Comparison of ENCODE assay signal across 9 cellular contexts in genomic region chr5:178207917-178208280, GRCh38. TPM values are rescaled to one million over a fixed set of nuclear protein-coding genes. Genes with fewer than 3 reads are reported as not detected.
DNase-seq lines count a peak whose midpoint lies in the region; ATAC-seq and TF ChIP-seq lines count a peak whose summit lies in the region.
"Had no signal": no experiment of that assay in that cellular context is flagged by ENCODE, and none has a peak within 500 bp of the region (broad histone marks: within the 10 kb centered on the region; RNA-seq: fewer than 3 reads in every experiment).

No MANE protein-coding gene starts in this region.

- H3K4me1 ChIP-seq in tibial nerve, result peaks cover 0 to 39% (median 20%) of the 10 kb centered on the region in 4 donors

- no peaks in the 10 kb centered on the region for H3K9me3 ChIP-seq in tibial nerve
- H3K9me3 ChIP-seq: right lobe of liver had no signal

- no peaks in the 10 kb centered on the region; the same call in 1 of the 2 replicates for H3K27me3 Mint-ChIP-seq in WTC11 (ENCODE audit: low read depth)

- H3K27ac Mint-ChIP-seq in WTC11, result peak overlapping the region; percentile 59

- no peaks in the 10 kb centered on the region for H3K9me3 Mint-ChIP-seq in WTC11

- H3K4me3 ChIP-seq in tibial nerve, result no peak overlapping the region
- H3K4me3 ChIP-seq: right lobe of liver had no signal

- H3K4me3 Mint-ChIP-seq in WTC11, result no peak overlapping the region

- intact Hi-C loops in left colon (cut with DNase I, micrococcal nuclease), result no loop called here

- H3K36me3 Mint-ChIP-seq in WTC11, result peaks cover 79% of the 10 kb centered on the region

- H3K36me3 ChIP-seq in tibial nerve, result peaks cover 0 to 63% (median 43%) of the 10 kb centered on the region in 3 donors

- DNase-seq in activated effector memory CD4-positive, alpha-beta T cell treated with anti-CD3 and anti-CD28 coated beads, Interleukin-2, amount 50 U/mL, for 16 hours, result peak; percentile 56
- no peak for DNase-seq in activated effector memory CD4-positive, alpha-beta T cell treated with Interleukin-2 at 50 U/mL for 16 hours
- DNase-seq in WTC11 (ENCODE audit: low spot score) (no peak), left colon (peak; percentile 74 to 86), tibial nerve (ENCODE audit: low spot score in 2 of 2) (no peak), superior temporal gyrus (ENCODE audit: extremely low spot score) (no peak), NOMO-1 treated with dmso at 0.1 percent for 144 hours (lab: John Stamatoyannopoulos, UW; ENCODE audit: unreplicated experiment) (no peak)

- TF ChIP-seq CTCF in WTC11 (IDR thresholded peaks at IDR 0.05), result no peak
- TF ChIP-seq CTCF in tibial nerve (IDR thresholded peaks at IDR 0.05), result no peak

- no peak for TF ChIP-seq EP300 in tibial nerve (IDR thresholded peaks at IDR 0.05)

- WGBS in tibial nerve, 2 donors, result 71 to 86% methylated on average over 1 of the region's 1 CpG

- CTCF ChIA-PET in WTC11 (lab: Charles Lee), result interaction anchor here (0.9 to 1.1 kb wide), 2 partner anchors 11 to 30 kb away, joined by 3 to 6 read pairs; no protein-coding TSS in a partner anchor

- no peaks in the 10 kb centered on the region for H3K27me3 ChIP-seq in tibial nerve
- H3K27me3 ChIP-seq: right lobe of liver had no signal

- POLR2A ChIA-PET in WTC11 (lab: Charles Lee), result no interaction called here

- H3K4me1 Mint-ChIP-seq in WTC11, result peaks cover 21% of the 10 kb centered on the region

- no peak for TF ChIP-seq POLR2A in tibial nerve (IDR thresholded peaks at IDR 0.05)

- ATAC-seq in WTC11 (no peak), left colon (peak; percentile 58), HG02973 (IDR thresholded peaks at IDR 0.05; ENCODE audit: unreplicated experiment) (no peak)

- H3K27ac ChIP-seq in tibial nerve, result peak overlapping the region in 3 of 4 donors; percentile 3 to 95 (median 13)
- H3K27ac ChIP-seq: right lobe of liver had no signal

TF ChIP-seq in WTC11, 78 proteins besides CTCF, POLR2A, EP300 and RAD21:
- no peak for TF ChIP-seq CREB1 (CRISPR knock-in tag; IDR thresholded peaks at IDR 0.05)
- TF ChIP-seq IRF2 (CRISPR knock-in tag; IDR thresholded peaks at IDR 0.05; ENCODE audit: borderline replicate concordance, low read depth), result no peak
- TF ChIP-seq SP1 (CRISPR knock-in tag; conservative IDR thresholded peaks at IDR 0.05), result no peak
- no peak for TF ChIP-seq HMGXB4 (CRISPR knock-in tag; IDR thresholded peaks at IDR 0.05)
- TF ChIP-seq, protein P1, sequence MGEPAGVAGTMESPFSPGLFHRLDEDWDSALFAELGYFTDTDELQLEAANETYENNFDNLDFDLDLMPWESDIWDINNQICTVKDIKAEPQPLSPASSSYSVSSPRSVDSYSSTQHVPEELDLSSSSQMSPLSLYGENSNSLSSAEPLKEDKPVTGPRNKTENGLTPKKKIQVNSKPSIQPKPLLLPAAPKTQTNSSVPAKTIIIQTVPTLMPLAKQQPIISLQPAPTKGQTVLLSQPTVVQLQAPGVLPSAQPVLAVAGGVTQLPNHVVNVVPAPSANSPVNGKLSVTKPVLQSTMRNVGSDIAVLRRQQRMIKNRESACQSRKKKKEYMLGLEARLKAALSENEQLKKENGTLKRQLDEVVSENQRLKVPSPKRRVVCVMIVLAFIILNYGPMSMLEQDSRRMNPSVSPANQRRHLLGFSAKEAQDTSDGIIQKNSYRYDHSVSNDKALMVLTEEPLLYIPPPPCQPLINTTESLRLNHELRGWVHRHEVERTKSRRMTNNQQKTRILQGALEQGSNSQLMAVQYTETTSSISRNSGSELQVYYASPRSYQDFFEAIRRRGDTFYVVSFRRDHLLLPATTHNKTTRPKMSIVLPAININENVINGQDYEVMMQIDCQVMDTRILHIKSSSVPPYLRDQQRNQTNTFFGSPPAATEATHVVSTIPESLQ (CRISPR knock-in tag; IDR thresholded peaks at IDR 0.05), result no peak
- TF ChIP-seq ATF3 (CRISPR knock-in tag; conservative IDR thresholded peaks at IDR 0.05), result no peak
- no peak for TF ChIP-seq ZNF232 (CRISPR knock-in tag; IDR thresholded peaks at IDR 0.05)
- no peak for TF ChIP-seq GRHL2 (CRISPR knock-in tag; IDR thresholded peaks at IDR 0.05; ENCODE audit: insufficient replicate concordance, severe bottlenecking)
- TF ChIP-seq, protein P2, sequence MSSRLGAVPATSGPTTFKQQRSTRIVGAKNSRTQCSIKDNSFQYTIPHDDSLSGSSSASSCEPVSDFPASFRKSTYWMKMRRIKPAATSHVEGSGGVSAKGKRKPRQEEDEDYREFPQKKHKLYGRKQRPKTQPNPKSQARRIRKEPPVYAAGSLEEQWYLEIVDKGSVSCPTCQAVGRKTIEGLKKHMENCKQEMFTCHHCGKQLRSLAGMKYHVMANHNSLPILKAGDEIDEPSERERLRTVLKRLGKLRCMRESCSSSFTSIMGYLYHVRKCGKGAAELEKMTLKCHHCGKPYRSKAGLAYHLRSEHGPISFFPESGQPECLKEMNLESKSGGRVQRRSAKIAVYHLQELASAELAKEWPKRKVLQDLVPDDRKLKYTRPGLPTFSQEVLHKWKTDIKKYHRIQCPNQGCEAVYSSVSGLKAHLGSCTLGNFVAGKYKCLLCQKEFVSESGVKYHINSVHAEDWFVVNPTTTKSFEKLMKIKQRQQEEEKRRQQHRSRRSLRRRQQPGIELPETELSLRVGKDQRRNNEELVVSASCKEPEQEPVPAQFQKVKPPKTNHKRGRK (CRISPR knock-in tag; IDR thresholded peaks at IDR 0.05; ENCODE audit: borderline replicate concordance), result no peak
- TF ChIP-seq OVOL2 (CRISPR knock-in tag; IDR thresholded peaks at IDR 0.05; ENCODE audit: borderline replicate concordance), result no peak
- TF ChIP-seq TCF7 (CRISPR knock-in tag; IDR thresholded peaks at IDR 0.05; ENCODE audit: low read depth), result no peak
- no peak for TF ChIP-seq NR2C2 (CRISPR knock-in tag; IDR thresholded peaks at IDR 0.05)
- TF ChIP-seq HMGA2 (CRISPR knock-in tag; IDR thresholded peaks at IDR 0.05), result no peak
- TF ChIP-seq ESRRA (CRISPR knock-in tag; IDR thresholded peaks at IDR 0.05; ENCODE audit: borderline replicate concordance), result no peak
- no peak for TF ChIP-seq JAZF1 (CRISPR knock-in tag; IDR thresholded peaks at IDR 0.05)
- TF ChIP-seq, protein P3, sequence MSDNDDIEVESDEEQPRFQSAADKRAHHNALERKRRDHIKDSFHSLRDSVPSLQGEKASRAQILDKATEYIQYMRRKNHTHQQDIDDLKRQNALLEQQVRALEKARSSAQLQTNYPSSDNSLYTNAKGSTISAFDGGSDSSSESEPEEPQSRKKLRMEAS (CRISPR knock-in tag; IDR thresholded peaks at IDR 0.05), result no peak

RNA-seq across cellular contexts. Expression of gene HNRNPAB, which starts 3.6 kb away (rescaled TPM):
- 414 to 457 TPM (median 419 TPM) in 3 replicates for total RNA-seq in WTC11 (2021)
- total RNA-seq in left colon, result 100 to 1,000 TPM; 274 to 281 TPM
- 100 to 1,000 TPM in 3 of 4 donors, 10 to 100 TPM in 1; 92.0 to 135 (median 122) TPM for total RNA-seq in tibial nerve

RNA-seq across cellular contexts. Expression of gene GMCL2, which starts 20.7 kb away (rescaled TPM):
- not detected in 3 replicates for total RNA-seq in WTC11 (2021)
- not detected for total RNA-seq in left colon
- total RNA-seq in tibial nerve, result not detected
- total RNA-seq: right lobe of liver had no signal

RNA-seq across cellular contexts. Expression of gene PHYKPL, which starts 24.7 kb away (rescaled TPM):
- total RNA-seq in WTC11 (2021) (30.9 to 41.7 TPM (median 31.7 TPM) in 3 replicates), left colon (100 to 1,000 TPM; 157 to 180 TPM), tibial nerve (100 to 1,000 TPM in 2 of 4 donors, 10 to 100 TPM in 2; 77.2 to 121 (median 97.1) TPM)

RNA-seq across cellular contexts. Expression of gene NHP2, which starts 54.2 kb away (rescaled TPM):
- total RNA-seq in WTC11 (2021), result 263 to 269 TPM (median 264 TPM) in 3 replicates
- 10 to 100 TPM; 56.9 to 63.9 TPM for total RNA-seq in left colon
- 100 to 1,000 TPM; 139 to 290 (median 159) TPM for total RNA-seq in tibial nerve

Comparison
In these comparisons a context has a peak if more than half of its experiments do, and no peak if none do; other contexts are left out.
1. DNase-seq: peak in activated effector memory CD4-positive, alpha-beta T cell treated with anti-CD3 and anti-CD28 coated beads, Interleukin-2, amount 50 U/mL, for 16 hours (single experiment) and left colon (2 of 2); none in activated effector memory CD4-positive, alpha-beta T cell treated with Interleukin-2 at 50 U/mL for 16 hours (single experiment), WTC11 (single experiment), tibial nerve (0 of 2), superior temporal gyrus (single experiment) and NOMO-1 treated with dmso at 0.1 percent for 144 hours (single experiment).